Comparison of ENCODE assay signal across 17 cellular contexts in the genomic region with DNA sequence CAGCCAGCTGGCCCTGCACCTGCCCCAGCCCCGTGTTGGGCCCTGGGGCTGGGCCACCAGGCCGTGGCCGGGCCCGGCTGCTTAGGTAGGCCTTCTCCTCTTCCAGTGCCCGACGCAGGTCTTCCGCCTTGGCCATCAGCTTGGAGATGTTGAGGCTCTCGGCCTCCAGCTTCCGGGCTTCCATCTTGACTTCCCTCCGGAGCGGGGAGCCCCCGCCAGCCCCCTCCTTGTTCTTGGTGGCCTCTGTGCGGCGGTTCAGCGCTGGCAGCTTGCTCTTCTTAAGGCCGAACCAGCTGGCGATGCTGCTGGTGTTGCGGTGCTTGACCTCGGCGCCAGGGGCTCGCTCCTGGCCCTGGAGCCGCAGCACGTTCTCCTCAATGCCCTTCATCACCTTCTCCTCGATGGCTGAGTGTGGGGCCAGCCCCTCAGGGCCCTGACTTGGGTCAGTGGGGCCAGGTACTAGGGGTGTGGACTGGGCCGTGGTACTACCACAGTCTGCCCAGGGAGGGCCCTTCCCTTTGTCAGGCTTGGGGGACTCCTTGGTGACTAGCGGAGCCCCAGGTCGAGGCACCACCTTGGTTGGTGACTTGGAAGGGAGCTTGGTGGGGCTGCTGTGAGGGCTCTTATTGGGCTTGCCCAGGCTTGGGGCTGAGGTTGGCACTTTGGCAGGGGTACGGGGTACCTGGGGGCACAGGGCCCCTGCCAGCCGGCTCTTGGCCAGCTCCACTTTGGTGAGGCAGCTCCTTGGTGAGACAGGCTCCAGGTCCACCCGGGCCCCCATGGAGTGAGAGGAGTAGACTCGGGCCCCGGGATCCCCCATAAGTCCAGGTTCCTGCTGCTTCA.
"Had no signal": no experiment of that assay in that cellular context is flagged by ENCODE, and none has a peak within 500 bp of the region (broad histone marks: within the 10 kb centered on the region; RNA-seq: fewer than 3 reads in every experiment).

No MANE protein-coding gene starts in this region.

- ATAC-seq: activated CD8-positive, alpha-beta T cell treated with anti-CD3 and anti-CD28 coated beads for 36 hours; activated T-helper 17 cell treated with anti-CD3 and anti-CD28 coated beads, Interleukin-2, amount 50 U/mL, for 72 hours; naive thymus-derived CD8-positive, alpha-beta T cell had no signal

- H3K36me3 Mint-ChIP-seq: activated naive CD8-positive, alpha-beta T cell treated with anti-CD3 and anti-CD28 coated beads for 36 hours had no signal

- H3K27ac ChIP-seq: cardiac muscle cell, esophagus squamous epithelium, testis, upper lobe of left lung had no signal

- H3K27me3 ChIP-seq: cardiac muscle cell, esophagus squamous epithelium, testis, upper lobe of left lung had no signal

- H3K9me3 Mint-ChIP-seq: activated CD4-positive, alpha-beta T cell treated with anti-CD3 and anti-CD28 coated beads, Interleukin-2, amount 10 ng/mL, durations not matched to agents 24 days and 14 days; activated CD8-positive, alpha-beta T cell treated with anti-CD3 and anti-CD28 coated beads for 36 hours; activated naive CD8-positive, alpha-beta T cell treated with anti-CD3 and anti-CD28 coated beads for 36 hours; activated T-helper 17 cell treated with anti-CD3 and anti-CD28 coated beads, Interleukin-2, amount 50 U/mL, for 72 hours; immature natural killer cell; naive thymus-derived CD8-positive, alpha-beta T cell had no signal

- DNase-seq: activated CD4-positive, alpha-beta T cell treated with anti-CD3 and anti-CD28 coated beads, Interleukin-2, amount 10 ng/mL, durations not matched to agents 24 days and 14 days; activated CD8-positive, alpha-beta T cell treated with anti-CD3 and anti-CD28 coated beads for 36 hours; activated naive CD4-positive, alpha-beta T cell; activated naive CD8-positive, alpha-beta T cell treated with anti-CD3 and anti-CD28 coated beads for 36 hours; activated T-cell treated with anti-CD3 and anti-CD28 coated beads, Interleukin-2, amount 50 U/mL, for 1 hour; amniotic stem cell; dermis blood vessel endothelial cell; effector memory CD4-positive, alpha-beta T cell; esophagus squamous epithelium; immature natural killer cell; naive thymus-derived CD8-positive, alpha-beta T cell; retina; stimulated activated CD4-positive, alpha-beta T cell treated with anti-CD3 and anti-CD28 coated beads, Interleukin-2, amount 100 ng/mL, for 48 hours; testis had no signal

- H3K4me1 Mint-ChIP-seq: activated CD4-positive, alpha-beta T cell treated with anti-CD3 and anti-CD28 coated beads, Interleukin-2, amount 10 ng/mL, durations not matched to agents 24 days and 14 days; activated naive CD8-positive, alpha-beta T cell treated with anti-CD3 and anti-CD28 coated beads for 36 hours; activated T-helper 17 cell treated with anti-CD3 and anti-CD28 coated beads, Interleukin-2, amount 50 U/mL, for 72 hours; immature natural killer cell had no signal

- H3K27me3 Mint-ChIP-seq: activated CD4-positive, alpha-beta T cell treated with anti-CD3 and anti-CD28 coated beads, Interleukin-2, amount 10 ng/mL, durations not matched to agents 24 days and 14 days; activated CD8-positive, alpha-beta T cell treated with anti-CD3 and anti-CD28 coated beads for 36 hours; activated naive CD8-positive, alpha-beta T cell treated with anti-CD3 and anti-CD28 coated beads for 36 hours; activated T-helper 17 cell treated with anti-CD3 and anti-CD28 coated beads, Interleukin-2, amount 50 U/mL, for 72 hours; naive thymus-derived CD8-positive, alpha-beta T cell had no signal

- H3K4me3 ChIP-seq: cardiac muscle cell, esophagus squamous epithelium, testis, upper lobe of left lung had no signal

- H3K27ac Mint-ChIP-seq: activated CD4-positive, alpha-beta T cell treated with anti-CD3 and anti-CD28 coated beads, Interleukin-2, amount 10 ng/mL, durations not matched to agents 24 days and 14 days; activated CD8-positive, alpha-beta T cell treated with anti-CD3 and anti-CD28 coated beads for 36 hours; activated naive CD8-positive, alpha-beta T cell treated with anti-CD3 and anti-CD28 coated beads for 36 hours; activated T-helper 17 cell treated with anti-CD3 and anti-CD28 coated beads, Interleukin-2, amount 50 U/mL, for 72 hours; immature natural killer cell had no signal

- H3K4me3 Mint-ChIP-seq: activated CD4-positive, alpha-beta T cell treated with anti-CD3 and anti-CD28 coated beads, Interleukin-2, amount 10 ng/mL, durations not matched to agents 24 days and 14 days; activated CD8-positive, alpha-beta T cell treated with anti-CD3 and anti-CD28 coated beads for 36 hours; activated naive CD8-positive, alpha-beta T cell treated with anti-CD3 and anti-CD28 coated beads for 36 hours; activated T-helper 17 cell treated with anti-CD3 and anti-CD28 coated beads, Interleukin-2, amount 50 U/mL, for 72 hours; immature natural killer cell; naive thymus-derived CD8-positive, alpha-beta T cell had no signal

- H3K4me1 ChIP-seq: esophagus squamous epithelium, upper lobe of left lung had no signal

- H3K9me3 ChIP-seq: esophagus squamous epithelium, testis, upper lobe of left lung had no signal
